ENCODE assay signal across 9 cellular contexts in genomic region chr10:69567920-69568319, GRCh38. TPM values are rescaled to one million over a fixed set of nuclear protein-coding genes. Genes with fewer than 3 reads are reported as not detected.
A peak's percentile ranks its signal among the peaks of the same experiment; 100 is the strongest.
DNase-seq lines count a peak whose midpoint lies in the region; ATAC-seq, FAIRE-seq and TF ChIP-seq lines count a peak whose summit lies in the region.
"Had no signal": no experiment of that assay in that cellular context is flagged by ENCODE, and none has a peak within 500 bp of the region (broad histone marks: within the 10 kb centered on the region; RNA-seq: fewer than 3 reads in every experiment).

No MANE protein-coding gene starts in this region.

- H3K27me3 Mint-ChIP-seq in effector memory CD8-positive, alpha-beta T cell: peaks cover 75 to 98% of the 10 kb centered on the region in 2 donors

- 2% methylated on average over 8 of the region's 15 CpGs; no CpG with 5 or more reads in 1 of the 2 experiments for WGBS in IMR-90 (ENCODE audit: extremely low coverage in 2 of 2, insufficient read length in 1 of 2), 2 experiments
- 6 to 15% methylated on average over 9 to 15 of the region's 15 CpGs for WGBS in body of pancreas, 2 donors
- WGBS in HepG2 (ENCODE audit: low lambda C conversion rate): no CpG with 5 or more reads among the region's 15 CpGs

- no peak overlapping the region for H2BK15ac ChIP-seq in IMR-90 (ENCODE audit: low read depth, low read length)

- H3K36me3 ChIP-seq in IMR-90 (ENCODE audit: control insufficient read depth, insufficient read depth, low read length) (no peaks in the 10 kb centered on the region), body of pancreas (replicated peaks in 1 of 2; ENCODE audit: insufficient read depth in 1 of 2, low read depth in 2 of 2) (no peaks in the 10 kb centered on the region), HepG2 (replicated peaks in 1 of 2; ENCODE audit: control insufficient read depth in 1 of 2, insufficient read depth in 2 of 2, low read length in 2 of 2) (no peaks in the 10 kb centered on the region)

- no peaks in the 10 kb centered on the region for H3K79me1 ChIP-seq in IMR-90 (ENCODE audit: low read depth in 1 of 2, low read length in 2 of 2)

- H4K91ac ChIP-seq in IMR-90 (ENCODE audit: insufficient read depth, low read depth, low read length): no peak overlapping the region

- no peak overlapping the region for H3K4ac ChIP-seq in IMR-90 (ENCODE audit: low read depth, low read length)

- no peak for FAIRE-seq in HepG2 (lab: Jason Lieb, UNC)

- dilution Hi-C loops in IMR-90 (cut with HindIII; ENCODE audit: low sequenced_read_pairs, unreplicated experiment): no loop called here

- no peaks in the 10 kb centered on the region for H3K9me1 ChIP-seq in IMR-90 (ENCODE audit: insufficient read depth, low read length)

- POLR2A ChIA-PET in IMR-90 (lab: Charles Lee; ENCODE audit: unreplicated experiment) (no interaction called here), HepG2 (lab: Yijun Ruan, JAX) (no interaction called here)

- H3K23ac ChIP-seq in IMR-90 (ENCODE audit: low read depth, low read length): no peak overlapping the region

- peaks cover 6 to 13% of the 10 kb centered on the region in 2 donors for H3K4me1 Mint-ChIP-seq in effector memory CD8-positive, alpha-beta T cell (ENCODE audit: low read depth in 2 of 2)

- in situ Hi-C loops in IMR-90 (cut with MboI; ENCODE audit: low sequenced_read_pairs) (no loop called here), HepG2 (cut with HindIII; ENCODE audit: extremely low pct_ligation_motif_present, low pct_unique_long_range_greater_than_20kb) (no loop called here)

- H2AK5ac ChIP-seq in IMR-90 (ENCODE audit: low read depth, low read length): no peak overlapping the region

- H4K8ac ChIP-seq in IMR-90 (ENCODE audit: low read depth in 2 of 2, low read length in 2 of 2): no peak overlapping the region

- H2AK9ac ChIP-seq in IMR-90 (replicated peaks; ENCODE audit: low read depth, low read length, poor library complexity): no peak overlapping the region

- CTCF ChIA-PET in IMR-90 (lab: Yijun Ruan, JAX): no interaction called here
- CTCF ChIA-PET in HepG2 (lab: Yijun Ruan, JAX; ENCODE audit: low intra/inter-chr PET ratio, low total read pairs): no interaction called here

- H4K20me1 ChIP-seq in IMR-90 (ENCODE audit: insufficient read depth, low read length) (no peaks in the 10 kb centered on the region), HepG2 (ENCODE audit: insufficient read depth, low read length) (no peaks in the 10 kb centered on the region)

- H2AFZ ChIP-seq in IMR-90 (replicated peaks; ENCODE audit: low read length, poor library complexity): no peak overlapping the region
- H2AFZ ChIP-seq in HepG2 (ENCODE audit: low read length): no peak overlapping the region

- H4K5ac ChIP-seq in IMR-90 (ENCODE audit: low read depth, low read length): no peak overlapping the region

- TF ChIP-seq CTCF in IMR-90 (conservative IDR thresholded peaks at IDR 0.05; ENCODE audit: low read depth, low read length): no peak
- TF ChIP-seq CTCF in body of pancreas (IDR thresholded peaks at IDR 0.05): no peak
- TF ChIP-seq CTCF in HepG2 (CRISPR knock-in tag; IDR thresholded peaks at IDR 0.05): no peak

- no peak overlapping the region for H2BK120ac ChIP-seq in IMR-90 (ENCODE audit: low read depth, low read length)

- H2BK20ac ChIP-seq in IMR-90 (ENCODE audit: low read depth, low read length): no peak overlapping the region

- no peak overlapping the region for H3K18ac ChIP-seq in IMR-90 (ENCODE audit: low read depth, low read length)

- H2BK5ac ChIP-seq in IMR-90 (ENCODE audit: low read depth, low read length, poor library complexity, severe bottlenecking): no peak overlapping the region

- peaks cover 7% of the 10 kb centered on the region for H3K36me3 Mint-ChIP-seq in effector memory CD8-positive, alpha-beta T cell (ENCODE audit: insufficient read depth)

- H3K27ac Mint-ChIP-seq in effector memory CD8-positive, alpha-beta T cell: no peak overlapping the region
- H3K27ac Mint-ChIP-seq: activated B cell treated with CpG ODN at 0.5 μM for 24 hours had no signal

- peaks cover 1% of the 10 kb centered on the region; the same call in 1 of the 2 replicates for H3K9me3 ChIP-seq in IMR-90 (ENCODE audit: control insufficient read depth, insufficient read depth, low read length)
- H3K9me3 ChIP-seq in body of pancreas: no peaks in the 10 kb centered on the region
- H3K9me3 ChIP-seq in HepG2 (ENCODE audit: low read length): no peaks in the 10 kb centered on the region

- TF ChIP-seq EP300 in HepG2 (IDR thresholded peaks at IDR 0.05; ENCODE audit: low read depth in 2 of 2, low read length in 2 of 2) (no peak), HepG2 (CRISPR knock-in tag; IDR thresholded peaks at IDR 0.05; ENCODE audit: borderline replicate concordance) (no peak)

- H3K14ac ChIP-seq in IMR-90 (replicated peaks; ENCODE audit: low read depth, low read length): no peak overlapping the region

- no peak for TF ChIP-seq RAD21 in IMR-90 (IDR thresholded peaks at IDR 0.05; ENCODE audit: low read length)
- TF ChIP-seq RAD21 in HepG2 (CRISPR knock-in tag; IDR thresholded peaks at IDR 0.05): no peak

- H3K4me3 ChIP-seq in IMR-90 (ENCODE audit: insufficient read depth, low read depth, low read length) (no peak overlapping the region), body of pancreas (no peak overlapping the region), HepG2 (replicated peaks in 1 of 3; ENCODE audit: insufficient read depth in 1 of 3, low read depth in 2 of 3, low read length in 3 of 3) (no peak overlapping the region)

- H3K56ac ChIP-seq in IMR-90 (ENCODE audit: extremely low read depth, insufficient read depth, low read length): no peak overlapping the region

- no peaks in the 10 kb centered on the region for H3K79me2 ChIP-seq in HepG2 (ENCODE audit: insufficient read depth, low read length)

- peak; percentile 88 for ATAC-seq in IMR-90 (ENCODE audit: low read depth)
- ATAC-seq in body of pancreas: peak; percentile 60
- ATAC-seq in HepG2: peak; percentile 56; the same call in 2 of the 3 replicates
- ATAC-seq in effector memory CD8-positive, alpha-beta T cell (replicated peaks): no peak

- H3K27me3 ChIP-seq in IMR-90 (ENCODE audit: control insufficient read depth, insufficient read depth, low read length): peaks cover 49% of the 10 kb centered on the region
- H3K27me3 ChIP-seq in body of pancreas: peaks cover 0 to 37% of the 10 kb centered on the region in 2 donors
- H3K27me3 ChIP-seq in HepG2 (ENCODE audit: control insufficient read depth in 1 of 2, insufficient read depth in 2 of 2, low read length in 2 of 2): peaks cover 6 to 42% of the 10 kb centered on the region in 2 experiments

- TF ChIP-seq POLR2A in IMR-90 (IDR thresholded peaks at IDR 0.05; ENCODE audit: low read depth, low read length) (no peak), body of pancreas (IDR thresholded peaks at IDR 0.05) (no peak), HepG2 (IDR thresholded peaks at IDR 0.05; ENCODE audit: insufficient read depth in 1 of 2, low read depth in 2 of 2, low read length in 2 of 2) (no peak)

- intact Hi-C loops in IMR-90 (cut with micrococcal nuclease): no loop called here
- intact Hi-C loops in body of pancreas (cut with DNase I): no loop called here
- intact Hi-C loops in HepG2 (cut with micrococcal nuclease; ENCODE audit: unreplicated experiment): no loop called here

- no peak overlapping the region for H3K4me3 Mint-ChIP-seq in effector memory CD8-positive, alpha-beta T cell
- H3K4me3 Mint-ChIP-seq: activated B cell treated with CpG ODN at 0.5 μM for 24 hours had no signal

- DNase-seq in AG08395 (ENCODE audit: low spot score) (peak; percentile 74), IMR-90 (peak; percentile 51), body of pancreas (peak; percentile 31 to 53 (median 48)), HepG2 (ENCODE audit: low spot score) (peak; percentile 6), NCI-H69 (lab: John Stamatoyannopoulos, UW) (no peak), KG1 (lab: John Stamatoyannopoulos, UW) (no peak), middle frontal gyrus (ENCODE audit: extremely low spot score, low spot score) (no peak)
- DNase-seq in effector memory CD8-positive, alpha-beta T cell: no peak
- DNase-seq: activated B cell treated with CpG ODN at 0.5 μM for 24 hours had no signal

- no peaks in the 10 kb centered on the region for H3K9me3 Mint-ChIP-seq in effector memory CD8-positive, alpha-beta T cell
- H3K9me3 Mint-ChIP-seq: activated B cell treated with CpG ODN at 0.5 μM for 24 hours had no signal

- H3K4me1 ChIP-seq in IMR-90 (ENCODE audit: control insufficient read depth, insufficient read depth, low read length) (no peaks in the 10 kb centered on the region), body of pancreas (peaks cover 35% of the 10 kb centered on the region), HepG2 (ENCODE audit: insufficient read depth, low read length) (no peaks in the 10 kb centered on the region)

- H3K27ac ChIP-seq in IMR-90 (ENCODE audit: insufficient read depth, low read length) (no peak overlapping the region), body of pancreas (no peak overlapping the region), HepG2 (ENCODE audit: extremely low read length, insufficient read depth, low read length) (no peak overlapping the region)

- H3K9ac ChIP-seq in IMR-90 (ENCODE audit: low read depth, low read length) (no peak overlapping the region), HepG2 (ENCODE audit: insufficient read depth, low read depth, low read length) (no peak overlapping the region)

- no TSS peak for BruUV-seq in IMR-90 (replicated peaks; lab: Mats Ljungman, UMichigan)
- BruUV-seq in HepG2 (replicated peaks; lab: Mats Ljungman, UMichigan): no TSS peak

- H3K4me2 ChIP-seq in IMR-90 (ENCODE audit: low read depth, low read length) (no peak overlapping the region), HepG2 (ENCODE audit: low read depth, low read length) (no peak overlapping the region)

RNA-seq across cellular contexts. Expression of gene NEUROG3, which starts 5.3 kb away (rescaled TPM):
- total RNA-seq in IMR-90 (2012; rRNA removed): not detected in 2 replicates
- not detected in 2 replicates for polyA plus RNA-seq in IMR-90 (2012; rRNA removed)
- polyA plus RNA-seq in IMR-90 (2012; cell fraction: cytosol; rRNA removed): not detected in 2 replicates
- not detected in 2 replicates for polyA plus RNA-seq in IMR-90 (2012; cell fraction: nucleus; rRNA removed; ENCODE audit: low replicate concordance)
- total RNA-seq in body of pancreas: not detected
- total RNA-seq in HepG2 (2016; rRNA removed; fragmentation: Illumina TruSeq; extraction: Trizol): not detected in 2 replicates
- total RNA-seq in HepG2 (2016; cell fraction: cytosol; rRNA removed; fragmentation: Illumina TruSeq; extraction: Trizol; ENCODE audit: low read depth): not detected in 2 replicates
- total RNA-seq in HepG2 (2016; cell fraction: insoluble cytoplasmic fraction; rRNA removed; fragmentation: Illumina TruSeq; extraction: Trizol): not detected in 2 replicates
- not detected in 2 replicates for total RNA-seq in HepG2 (2016; cell fraction: membrane; rRNA removed; fragmentation: Illumina TruSeq; extraction: Trizol)
- not detected in 2 replicates for total RNA-seq in HepG2 (2016; cell fraction: nucleus; rRNA removed; fragmentation: Illumina TruSeq; extraction: Trizol)
- not detected in 2 replicates for polyA plus RNA-seq in HepG2 (2011; rRNA removed)
- polyA plus RNA-seq in HepG2 (2011; cell fraction: cytosol; rRNA removed): not detected in 2 replicates
- not detected in 2 replicates for polyA plus RNA-seq in HepG2 (2011; cell fraction: nucleus; rRNA removed)
- polyA plus RNA-seq in HepG2 (2012): not detected in 2 replicates
- not detected in 2 replicates for polyA plus RNA-seq in HepG2 (2016; cell fraction: cytosol; fragmentation: Illumina TruSeq; extraction: Trizol; ENCODE audit: low read depth)
- polyA plus RNA-seq in HepG2 (2016; cell fraction: insoluble cytoplasmic fraction; fragmentation: Illumina TruSeq; extraction: Trizol; ENCODE audit: low read depth): not detected in 2 replicates
- polyA plus RNA-seq in HepG2 (2016; cell fraction: membrane; fragmentation: Illumina TruSeq; extraction: Trizol; ENCODE audit: low read depth): not detected in 2 replicates
- not detected in 2 replicates for polyA plus RNA-seq in HepG2 (2016; cell fraction: nucleus; fragmentation: Illumina TruSeq; extraction: Trizol; ENCODE audit: insufficient read depth, low read depth)
- polyA minus RNA-seq in HepG2 (2011; rRNA and poly(A)+ RNA removed; ENCODE audit: low replicate concordance): not detected in 2 replicates
- not detected in 2 replicates for polyA minus RNA-seq in HepG2 (2011; cell fraction: cytosol; rRNA and poly(A)+ RNA removed)
- polyA minus RNA-seq in HepG2 (2011; cell fraction: nucleus; rRNA and poly(A)+ RNA removed): not detected in 2 replicates

Comparison
In these comparisons a context has a peak if more than half of its experiments do, and no peak if none do; other contexts are left out.
1. DNase-seq: peak in AG08395 (single experiment), IMR-90 (single experiment), body of pancreas (4 of 4) and HepG2 (single experiment); none in NCI-H69 (single experiment), KG1 (single experiment), effector memory CD8-positive, alpha-beta T cell (0 of 3) and middle frontal gyrus (single experiment).